ENCODE assay signal across 13 cellular contexts in genomic region chr3:147368151-147368550, GRCh38. TPM values are rescaled to one million over a fixed set of nuclear protein-coding genes. Genes with fewer than 3 reads are reported as not detected.
A peak's percentile ranks its signal among the peaks of the same experiment; 100 is the strongest.
DNase-seq lines count a peak whose midpoint lies in the region; FAIRE-seq and TF ChIP-seq lines count a peak whose summit lies in the region.
"Had no signal": no experiment of that assay in that cellular context is flagged by ENCODE, and none has a peak within 500 bp of the region (broad histone marks: within the 10 kb centered on the region; RNA-seq: fewer than 3 reads in every experiment).

No MANE protein-coding gene starts in this region.

- H3K4me2 ChIP-seq in astrocyte (ENCODE audit: low read length) = peak overlapping the region; percentile 81
- no peak overlapping the region for H3K4me2 ChIP-seq in endothelial cell of umbilical vein (ENCODE audit: insufficient read depth, low read length)

- no peak for FAIRE-seq in astrocyte (lab: Jason Lieb, UNC)
- peak; percentile 43 for FAIRE-seq in endothelial cell of umbilical vein (lab: Jason Lieb, UNC)
- FAIRE-seq: GM12878, H54 had no signal

- H3K4me1 ChIP-seq in astrocyte (ENCODE audit: insufficient read depth, low read length) (no peaks in the 10 kb centered on the region), endothelial cell of umbilical vein (ENCODE audit: control insufficient read depth, extremely low read depth, insufficient read depth, low read length) (no peaks in the 10 kb centered on the region)

- DNase-seq in ELF-1 (ENCODE audit: low read depth, low spot score) (peak; percentile 13), astrocyte (ENCODE audit: low read depth) (no peak), endothelial cell of umbilical vein (ENCODE audit: low read depth, low spot score) (no peak), retina (peak; percentile 60), SHP77 (lab: John Stamatoyannopoulos, UW) (no peak), HEK293T (ENCODE audit: extremely low spot score) (no peak)
- DNase-seq in activated CD4-positive, alpha-beta T cell treated with anti-CD3 and anti-CD28 coated beads for 1 hour = no peak
- DNase-seq: CD8-positive, alpha-beta T cell; IMR-90; KBM-7 had no signal

- no peaks in the 10 kb centered on the region for H3K4me1 Mint-ChIP-seq in astrocyte (ENCODE audit: low read depth, unreplicated experiment)
- H3K4me1 Mint-ChIP-seq: CD14-positive monocyte had no signal

- TF ChIP-seq CTCF in astrocyte (IDR thresholded peaks at IDR 0.05; ENCODE audit: insufficient read depth, low read depth, low read length) (no peak), endothelial cell of umbilical vein (IDR thresholded peaks at IDR 0.05; ENCODE audit: extremely low read depth in 1 of 2, insufficient read depth in 1 of 2, low read depth in 1 of 2, low read length in 2 of 2) (no peak)

- peaks cover 16% of the 10 kb centered on the region for H3K9me3 Mint-ChIP-seq in astrocyte (ENCODE audit: unreplicated experiment)

- H3K9me1 ChIP-seq in endothelial cell of umbilical vein (replicated peaks; ENCODE audit: control insufficient read depth, extremely low read depth, insufficient read depth, low read length) = no peaks in the 10 kb centered on the region

- H3K4me3 ChIP-seq in astrocyte (ENCODE audit: insufficient read depth, low read depth, low read length) = no peak overlapping the region
- no peak overlapping the region for H3K4me3 ChIP-seq in endothelial cell of umbilical vein (replicated peaks in 1 of 3; ENCODE audit: insufficient read depth in 1 of 3, low read depth in 1 of 3, low read length in 3 of 3)
- H3K4me3 ChIP-seq: GM12878 had no signal

- dilution Hi-C loops in endothelial cell of umbilical vein (cut with MboI; ENCODE audit: extremely low pct_ligation_motif_present, low sequenced_read_pairs) = no loop called here

- no peak overlapping the region for H2AFZ ChIP-seq in astrocyte (ENCODE audit: low read depth, low read length)
- H2AFZ ChIP-seq in endothelial cell of umbilical vein (ENCODE audit: low read depth, low read length) = no peak overlapping the region

- H3K79me2 ChIP-seq in astrocyte (ENCODE audit: insufficient read depth, low read length) (no peaks in the 10 kb centered on the region), endothelial cell of umbilical vein (ENCODE audit: control insufficient read depth, insufficient read depth, low read length) (no peaks in the 10 kb centered on the region)

- H3K9me3 ChIP-seq in astrocyte (ENCODE audit: insufficient read depth, low read depth, low read length) (no peaks in the 10 kb centered on the region), endothelial cell of umbilical vein (replicated peaks; ENCODE audit: control insufficient read depth, insufficient read depth, low read length) (no peaks in the 10 kb centered on the region)

- BruUV-seq in endothelial cell of umbilical vein (replicated peaks; lab: Mats Ljungman, UMichigan) = no TSS peak

- H3K27ac Mint-ChIP-seq in astrocyte (ENCODE audit: unreplicated experiment) = no peak overlapping the region
- H3K27ac Mint-ChIP-seq: CD14-positive monocyte; CD8-positive, alpha-beta T cell had no signal

- H3K36me3 ChIP-seq in astrocyte (ENCODE audit: insufficient read depth, low read length) (no peaks in the 10 kb centered on the region), endothelial cell of umbilical vein (ENCODE audit: control insufficient read depth in 2 of 2, extremely low read depth in 1 of 2, insufficient read depth in 2 of 2, low read length in 2 of 2) (no peaks in the 10 kb centered on the region)

- intact Hi-C loops in endothelial cell of umbilical vein (cut with micrococcal nuclease) = no loop called here

- H3K9ac ChIP-seq in astrocyte (ENCODE audit: low read length) (peak overlapping the region; percentile 59), endothelial cell of umbilical vein (replicated peaks; ENCODE audit: extremely low read depth, insufficient read depth, low read length) (no peak overlapping the region)

- peaks cover 90% of the 10 kb centered on the region for H3K27me3 Mint-ChIP-seq in astrocyte (ENCODE audit: low read depth, unreplicated experiment)

- H3K27me3 ChIP-seq in astrocyte (ENCODE audit: insufficient read depth, low read length) = peaks cover 78% of the 10 kb centered on the region
- H3K27me3 ChIP-seq in endothelial cell of umbilical vein (ENCODE audit: control insufficient read depth in 2 of 2, insufficient read depth in 2 of 2, low read length in 2 of 2) = peaks cover 84 to 97% of the 10 kb centered on the region in 2 experiments

- CTCF ChIA-PET in endothelial cell of umbilical vein (lab: Charles Lee) (interaction anchor here (1.1 to 2.8 kb wide), 4 partner anchors 7 to 550 kb away, joined by 3 to 11 read pairs (median 6); no protein-coding TSS in a partner anchor), HEK293T (lab: Yijun Ruan, JAX) (no interaction called here)

- no peaks in the 10 kb centered on the region for H4K20me1 ChIP-seq in astrocyte (ENCODE audit: insufficient read depth, low read length)
- no peaks in the 10 kb centered on the region for H4K20me1 ChIP-seq in endothelial cell of umbilical vein (replicated peaks; ENCODE audit: control insufficient read depth, extremely low read depth, insufficient read depth, low read length)

- H3K4me3 Mint-ChIP-seq in astrocyte (ENCODE audit: unreplicated experiment) = no peak overlapping the region
- H3K4me3 Mint-ChIP-seq: CD8-positive, alpha-beta T cell had no signal

- no peaks in the 10 kb centered on the region for H3K36me3 Mint-ChIP-seq in astrocyte (ENCODE audit: low read depth, unreplicated experiment)
- H3K36me3 Mint-ChIP-seq: CD8-positive, alpha-beta T cell had no signal

- POLR2A ChIA-PET in endothelial cell of umbilical vein (lab: Charles Lee) = no interaction called here
- POLR2A ChIA-PET in HEK293T (lab: Yijun Ruan, JAX) = no interaction called here

- H3K27ac ChIP-seq in astrocyte (ENCODE audit: low read depth, low read length) = no peak overlapping the region
- H3K27ac ChIP-seq in endothelial cell of umbilical vein (ENCODE audit: insufficient read depth, low read depth, low read length) = no peak overlapping the region

- no peak for TF ChIP-seq POLR2A in endothelial cell of umbilical vein (IDR thresholded peaks at IDR 0.05; ENCODE audit: low read depth, low read length)

TF ChIP-seq in endothelial cell of umbilical vein, 7 proteins besides CTCF, POLR2A, EP300 and RAD21:
- no peak for TF ChIP-seq GATA2 (IDR thresholded peaks at IDR 0.05; ENCODE audit: insufficient read depth, insufficient read length, low read depth, low read length)
- no peak for TF ChIP-seq JUN (IDR thresholded peaks at IDR 0.05; ENCODE audit: borderline replicate concordance, insufficient read depth, insufficient read length, low read depth)
- no peak for TF ChIP-seq MAX (IDR thresholded peaks at IDR 0.05; ENCODE audit: insufficient read depth, insufficient read length)
- TF ChIP-seq FOS (IDR thresholded peaks at IDR 0.05; ENCODE audit: borderline replicate concordance, insufficient read depth, low read length) = no peak
- TF ChIP-seq POLR2AphosphoS5 (IDR thresholded peaks at IDR 0.05; ENCODE audit: insufficient read depth, low read depth, low read length) = no peak
- no peak for TF ChIP-seq EZH2 (IDR thresholded peaks at IDR 0.05; ENCODE audit: borderline replicate concordance, low read depth, low read length, severe bottlenecking)
- no peak for TF ChIP-seq MYC (IDR thresholded peaks at IDR 0.05; ENCODE audit: low read depth, low read length)

TF ChIP-seq in HEK293T, 16 proteins besides CTCF, POLR2A, EP300 and RAD21:
- TF ChIP-seq FOXK2 (IDR thresholded peaks at IDR 0.05) = no peak
- TF ChIP-seq TARDBP (IDR thresholded peaks at IDR 0.05) = no peak
- TF ChIP-seq PKNOX1 (IDR thresholded peaks at IDR 0.05) = no peak
- no peak for TF ChIP-seq SUZ12 (IDR thresholded peaks at IDR 0.05)
- no peak for TF ChIP-seq L3MBTL2 (conservative IDR thresholded peaks at IDR 0.05)
- TF ChIP-seq ZNF384 (IDR thresholded peaks at IDR 0.05) = no peak
- TF ChIP-seq ARNT (IDR thresholded peaks at IDR 0.05) = no peak
- no peak for TF ChIP-seq ELF4 (IDR thresholded peaks at IDR 0.05)
- TF ChIP-seq LEF1 (IDR thresholded peaks at IDR 0.05; ENCODE audit: borderline replicate concordance) = no peak

RNA-seq across cellular contexts. Expression of gene ZIC4, which starts 38.2 kb away (rescaled TPM):
- total RNA-seq in astrocyte = not detected in 2 replicates
- total RNA-seq in endothelial cell of umbilical vein = not detected in 2 replicates
- not detected in 2 replicates for polyA plus RNA-seq in endothelial cell of umbilical vein
- not detected in 2 replicates for polyA plus RNA-seq in endothelial cell of umbilical vein (2011; cell fraction: cytosol; rRNA removed)
- polyA plus RNA-seq in endothelial cell of umbilical vein (2011; cell fraction: nucleus; rRNA removed) = not detected in 2 replicates
- not detected in 2 replicates for polyA plus RNA-seq in endothelial cell of umbilical vein (2012)
- not detected in 2 replicates for polyA minus RNA-seq in endothelial cell of umbilical vein
- not detected for polyA minus RNA-seq in endothelial cell of umbilical vein (2011; cell fraction: cytosol; rRNA and poly(A)+ RNA removed)
- polyA minus RNA-seq in endothelial cell of umbilical vein (2011; cell fraction: nucleus; rRNA and poly(A)+ RNA removed) = not detected in 2 replicates
- total RNA-seq: CD8-positive, alpha-beta T cell; GM12878; IMR-90 had no signal
- polyA plus RNA-seq: CD14-positive monocyte, GM12878, IMR-90 had no signal

RNA-seq across cellular contexts. Expression of gene ZIC1, which starts 41.0 kb away (rescaled TPM):
- 0.19 and 0.30 TPM in 2 replicates for total RNA-seq in astrocyte
- not detected in 2 replicates for total RNA-seq in endothelial cell of umbilical vein
- not detected in 2 replicates for polyA plus RNA-seq in endothelial cell of umbilical vein
- not detected in 2 replicates for polyA plus RNA-seq in endothelial cell of umbilical vein (2011; cell fraction: cytosol; rRNA removed)
- polyA plus RNA-seq in endothelial cell of umbilical vein (2011; cell fraction: nucleus; rRNA removed) = not detected in 2 replicates
- not detected in 2 replicates for polyA plus RNA-seq in endothelial cell of umbilical vein (2012)
- not detected in 2 replicates for polyA minus RNA-seq in endothelial cell of umbilical vein
- not detected for polyA minus RNA-seq in endothelial cell of umbilical vein (2011; cell fraction: cytosol; rRNA and poly(A)+ RNA removed)
- not detected in 2 replicates for polyA minus RNA-seq in endothelial cell of umbilical vein (2011; cell fraction: nucleus; rRNA and poly(A)+ RNA removed)
- total RNA-seq: CD8-positive, alpha-beta T cell; GM12878; IMR-90 had no signal
- polyA plus RNA-seq: CD14-positive monocyte, GM12878, IMR-90 had no signal

Comparison
In these comparisons a context has a peak if more than half of its experiments do, and no peak if none do; other contexts are left out.
1. DNase-seq: peak in ELF-1 (single experiment) and retina (single experiment); none in astrocyte (single experiment), endothelial cell of umbilical vein (single experiment), activated CD4-positive, alpha-beta T cell treated with anti-CD3 and anti-CD28 coated beads for 1 hour (single experiment), SHP77 (0 of 2) and HEK293T (single experiment).